Comparison of ENCODE assay signal across 17 cellular contexts in genomic region chr3:65914032-65914739, GRCh38.
DNase-seq lines count a peak whose midpoint lies in the region; ATAC-seq, FAIRE-seq and TF ChIP-seq lines count a peak whose summit lies in the region.
"Had no signal": no experiment of that assay in that cellular context is flagged by ENCODE, and none has a peak within 500 bp of the region (broad histone marks: within the 10 kb centered on the region; RNA-seq: fewer than 3 reads in every experiment).

No MANE protein-coding gene starts in this region.

- intact Hi-C loops in A673 (cut with micrococcal nuclease; ENCODE audit: unreplicated experiment) (loop anchor here (5.0 kb wide), 1 partner anchor 127 kb away; no protein-coding TSS in a partner anchor), HepG2 (cut with micrococcal nuclease; ENCODE audit: unreplicated experiment) (loop anchor here (1.0 to 10.0 kb wide), 3 partner anchors 38 to 224 kb away; no protein-coding TSS in a partner anchor)
- intact Hi-C loops in activated CD4-positive, alpha-beta T cell treated with anti-CD3 and anti-CD28 coated beads, Interleukin-2, amount 10 ng/mL, durations not matched to agents 24 days and 14 days (cut with micrococcal nuclease): no loop called here

- no peaks in the 10 kb centered on the region for H3K4me1 Mint-ChIP-seq in activated CD4-positive, alpha-beta T cell treated with anti-CD3 and anti-CD28 coated beads, Interleukin-2, amount 10 ng/mL, durations not matched to agents 24 days and 14 days
- H3K4me1 Mint-ChIP-seq: T-helper 17 cell had no signal

- 87% methylated on average over 5 of the region's 5 CpGs for WGBS in HepG2 (ENCODE audit: low lambda C conversion rate)

- H3K36me3 Mint-ChIP-seq in activated CD4-positive, alpha-beta T cell treated with anti-CD3 and anti-CD28 coated beads, Interleukin-2, amount 10 ng/mL, durations not matched to agents 24 days and 14 days (ENCODE audit: low read depth): no peaks in the 10 kb centered on the region

- TF ChIP-seq RAD21 in HepG2 (CRISPR knock-in tag; IDR thresholded peaks at IDR 0.05): no peak

- no peak overlapping the region for H3K4me3 ChIP-seq in A673 (ENCODE audit: low read depth, low read length, poor library complexity, severe bottlenecking)
- H3K4me3 ChIP-seq in astrocyte of the spinal cord (ENCODE audit: low read depth, low read length): no peak overlapping the region
- H3K4me3 ChIP-seq in HepG2 (replicated peaks in 1 of 3; ENCODE audit: insufficient read depth in 1 of 3, low read depth in 2 of 3, low read length in 3 of 3): no peak overlapping the region
- H3K4me3 ChIP-seq: BLaER1, body of pancreas, sigmoid colon had no signal

- POLR2A ChIA-PET in A673 (lab: Charles Lee; ENCODE audit: low non-redundant PET): no interaction called here
- POLR2A ChIA-PET in HepG2 (lab: Yijun Ruan, JAX): no interaction called here

- H3K4me1 ChIP-seq in A673 (ENCODE audit: insufficient read depth, low read length, poor library complexity, severe bottlenecking) (no peaks in the 10 kb centered on the region), HepG2 (ENCODE audit: insufficient read depth, low read length) (peaks cover 7% of the 10 kb centered on the region)
- H3K4me1 ChIP-seq: sigmoid colon had no signal

- no peak for TF ChIP-seq EP300 in HepG2 (IDR thresholded peaks at IDR 0.05; ENCODE audit: low read depth in 2 of 2, low read length in 2 of 2)
- TF ChIP-seq EP300 in HepG2 (CRISPR knock-in tag; IDR thresholded peaks at IDR 0.05; ENCODE audit: borderline replicate concordance): no peak

- no peak overlapping the region for H3K4me2 ChIP-seq in HepG2 (ENCODE audit: low read depth, low read length)
- H3K4me2 ChIP-seq: BLaER1 had no signal

- H3K9me3 Mint-ChIP-seq in activated CD4-positive, alpha-beta T cell treated with anti-CD3 and anti-CD28 coated beads, Interleukin-2, amount 10 ng/mL, durations not matched to agents 24 days and 14 days: no peaks in the 10 kb centered on the region

- peaks cover 20% of the 10 kb centered on the region for H4K20me1 ChIP-seq in HepG2 (ENCODE audit: insufficient read depth, low read length)
- H4K20me1 ChIP-seq: BLaER1 had no signal

- H3K27me3 Mint-ChIP-seq in activated CD4-positive, alpha-beta T cell treated with anti-CD3 and anti-CD28 coated beads, Interleukin-2, amount 10 ng/mL, durations not matched to agents 24 days and 14 days: no peaks in the 10 kb centered on the region
- H3K27me3 Mint-ChIP-seq: T-helper 17 cell had no signal

- DNase-seq in A673 (ENCODE audit: low spot score) (peak; percentile 31), GM12892 (ENCODE audit: insufficient read length) (no peak), astrocyte of the spinal cord (ENCODE audit: low read depth, low spot score) (no peak), HepG2 (ENCODE audit: low spot score) (no peak), NCI-H524 treated with DMSO at 0.1 percent for 48 hours (lab: John Stamatoyannopoulos, UW) (no peak), NCI-H2107 treated with DMSO at 0.1 percent for 48 hours (lab: John Stamatoyannopoulos, UW; ENCODE audit: unreplicated experiment) (no peak)
- DNase-seq in activated CD4-positive, alpha-beta T cell treated with anti-CD3 and anti-CD28 coated beads, Interleukin-2, amount 10 ng/mL, durations not matched to agents 24 days and 14 days: no peak
- DNase-seq: activated CD4-positive, alpha-beta T cell treated with anti-CD3 and anti-CD28 coated beads, Interleukin-2, amount 50 U/mL, for 48 hours; erythroblast; NCI-H226; sigmoid colon; T-helper 17 cell had no signal

- H3K79me2 ChIP-seq in HepG2 (ENCODE audit: insufficient read depth, low read length): peaks cover 79% of the 10 kb centered on the region

- in situ Hi-C loops in astrocyte of the spinal cord (cut with HindIII; ENCODE audit: low sequenced_read_pairs): no loop called here
- in situ Hi-C loops in HepG2 (cut with HindIII; ENCODE audit: extremely low pct_ligation_motif_present, low pct_unique_long_range_greater_than_20kb): no loop called here

- peak; percentile 58 for FAIRE-seq in GM12892 (lab: Jason Lieb, UNC)
- FAIRE-seq in HepG2 (lab: Jason Lieb, UNC): no peak

- H3K27ac ChIP-seq in A673 (ENCODE audit: low read depth, low read length, poor library complexity, severe bottlenecking) (no peak overlapping the region), HepG2 (ENCODE audit: extremely low read length, insufficient read depth, low read length) (no peak overlapping the region)
- H3K27ac ChIP-seq: BLaER1, sigmoid colon had no signal

- ATAC-seq in HepG2 (peak; percentile 77), GM21737 (IDR thresholded peaks at IDR 0.05; ENCODE audit: unreplicated experiment) (no peak)
- ATAC-seq: body of pancreas, PC-3, T-helper 17 cell had no signal

- H3K27ac Mint-ChIP-seq in activated CD4-positive, alpha-beta T cell treated with anti-CD3 and anti-CD28 coated beads, Interleukin-2, amount 10 ng/mL, durations not matched to agents 24 days and 14 days: no peak overlapping the region
- H3K27ac Mint-ChIP-seq: activated T-helper 2 cell treated with anti-CD3 and anti-CD28 coated beads, Interferon-gamma antibody, Interleukin-2, Interleukin-4, amounts not matched to agents 10 μg/mL and 5 μg/mL and 100 μg/mL, durations not matched to agents 14 hours and 24 hours and 36 hours; T-helper 17 cell had no signal

- H3K27me3 ChIP-seq in A673 (replicated peaks; ENCODE audit: insufficient read depth, low read depth, low read length, poor library complexity) (no peaks in the 10 kb centered on the region), HepG2 (ENCODE audit: control insufficient read depth in 1 of 2, insufficient read depth in 2 of 2, low read length in 2 of 2) (no peaks in the 10 kb centered on the region)
- H3K27me3 ChIP-seq: BLaER1, body of pancreas, sigmoid colon had no signal

- TF ChIP-seq POLR2A in GM12892 (IDR thresholded peaks at IDR 0.05; ENCODE audit: low read depth, low read length) (no peak), HepG2 (IDR thresholded peaks at IDR 0.05; ENCODE audit: insufficient read depth in 1 of 2, low read depth in 2 of 2, low read length in 2 of 2) (no peak)

- H2AFZ ChIP-seq in HepG2 (ENCODE audit: low read length): no peak overlapping the region

- BruUV-seq in A673 (replicated peaks; lab: Mats Ljungman, UMichigan) (no TSS peak), HepG2 (replicated peaks; lab: Mats Ljungman, UMichigan) (no TSS peak)

- peaks cover 6% of the 10 kb centered on the region for H3K9me3 ChIP-seq in A673 (ENCODE audit: low read depth, low read length, poor library complexity, severe bottlenecking)
- H3K9me3 ChIP-seq in HepG2 (ENCODE audit: low read length): peaks cover 12% of the 10 kb centered on the region
- H3K9me3 ChIP-seq: body of pancreas, sigmoid colon had no signal

- H3K4me3 Mint-ChIP-seq in activated CD4-positive, alpha-beta T cell treated with anti-CD3 and anti-CD28 coated beads, Interleukin-2, amount 10 ng/mL, durations not matched to agents 24 days and 14 days: no peak overlapping the region
- H3K4me3 Mint-ChIP-seq: T-helper 17 cell had no signal

- TF ChIP-seq CTCF in A673 (conservative IDR thresholded peaks at IDR 0.05; ENCODE audit: low read depth, low read length) (peak; percentile 33; the same call in 1 of the 2 replicates), astrocyte of the spinal cord (IDR thresholded peaks at IDR 0.05; ENCODE audit: low read depth, low read length) (peak; percentile 48), HepG2 (CRISPR knock-in tag; IDR thresholded peaks at IDR 0.05) (peak; percentile 27; the same call in 1 of the 2 replicates)

- CTCF ChIA-PET in A673 (lab: Charles Lee): interaction anchor here (1.3 kb wide), 1 partner anchor 103 kb away, joined by 6 read pairs; no protein-coding TSS in a partner anchor
- CTCF ChIA-PET in HepG2 (lab: Yijun Ruan, JAX; ENCODE audit: low intra/inter-chr PET ratio, low total read pairs): no interaction called here

- H3K36me3 ChIP-seq in A673 (ENCODE audit: insufficient read depth, low read length, poor library complexity, severe bottlenecking) (no peaks in the 10 kb centered on the region), HepG2 (replicated peaks in 1 of 2; ENCODE audit: control insufficient read depth in 1 of 2, insufficient read depth in 2 of 2, low read length in 2 of 2) (no peaks in the 10 kb centered on the region)
- H3K36me3 ChIP-seq: BLaER1, sigmoid colon had no signal

- no peak overlapping the region for H3K9ac ChIP-seq in HepG2 (ENCODE audit: insufficient read depth, low read depth, low read length)
- H3K9ac ChIP-seq: BLaER1 had no signal

TF ChIP-seq in HepG2, 621 proteins besides CTCF, POLR2A, EP300 and RAD21:
- TF ChIP-seq MYNN (CRISPR knock-in tag; IDR thresholded peaks at IDR 0.05; ENCODE audit: low read depth) (no peak), STAG1 (CRISPR knock-in tag; IDR thresholded peaks at IDR 0.05) (peak; percentile 52), MAFK (conservative IDR thresholded peaks at IDR 0.05 in 1 of 2, IDR thresholded peaks at IDR 0.05 in 1 of 2; ENCODE audit: low read length in 2 of 2) (peak in 1 of 2 experiments; percentile 9; a peak in 1 of 4 replicates), SMC3 (IDR thresholded peaks at IDR 0.05; ENCODE audit: low read length) (peak; percentile 10; the same call in 1 of the 2 replicates)
